ENCODE assay signal across 11 cellular contexts in the genomic region with DNA sequence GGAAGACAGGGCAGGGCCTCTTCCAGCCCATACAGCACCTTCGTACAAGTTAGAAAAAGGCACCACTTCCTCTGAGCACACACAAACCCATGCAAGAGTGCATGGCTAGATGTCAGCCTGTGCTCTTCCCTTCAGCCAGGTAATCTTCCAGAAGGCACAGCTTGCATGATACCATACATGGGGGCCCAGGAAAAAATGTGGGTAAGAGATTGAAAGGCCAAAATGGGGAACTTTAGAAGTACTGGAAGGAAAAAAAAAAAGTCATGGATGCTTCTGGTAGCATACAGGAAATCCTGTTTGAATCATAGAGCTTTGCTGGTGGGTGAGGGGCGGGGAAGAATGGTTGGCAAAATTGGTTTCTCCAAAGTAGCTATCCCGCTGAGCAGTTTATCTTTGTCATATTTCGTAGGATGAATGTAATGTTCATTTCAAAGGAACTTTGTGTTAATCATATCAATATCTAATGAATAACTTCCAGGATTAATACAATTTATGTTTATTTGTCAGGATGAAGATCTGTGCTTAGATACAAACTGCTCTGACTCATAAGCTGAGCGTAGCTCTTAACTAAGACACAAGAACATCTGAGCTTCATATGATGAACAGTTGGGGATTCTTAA.
DNase-seq lines count a peak whose midpoint lies in the region; ATAC-seq and TF ChIP-seq lines count a peak whose summit lies in the region.
"Had no signal": no experiment of that assay in that cellular context is flagged by ENCODE, and none has a peak within 500 bp of the region (broad histone marks: within the 10 kb centered on the region; RNA-seq: fewer than 3 reads in every experiment).

No MANE protein-coding gene starts in this region.

- H4K8ac ChIP-seq in mesendoderm (ENCODE audit: low read depth, low read length) = no peak overlapping the region

- peak overlapping the region; percentile 89 for H3K27ac Mint-ChIP-seq in T-helper 2 cell treated with Interferon-gamma antibody and Interleukin-4, amounts not matched to agents 5 μg/mL and 100 μg/mL, for 36 hours

- H3K4me1 ChIP-seq in mesendoderm (ENCODE audit: control insufficient read depth, low read depth, low read length) = peaks cover 3% of the 10 kb centered on the region
- H3K4me1 ChIP-seq: Caco-2 had no signal

- H3K27me3 Mint-ChIP-seq in T-helper 2 cell treated with Interferon-gamma antibody and Interleukin-4, amounts not matched to agents 5 μg/mL and 100 μg/mL, for 36 hours (ENCODE audit: low read depth) = no peaks in the 10 kb centered on the region

- no peak for TF ChIP-seq CTCF in fibroblast of pulmonary artery (IDR thresholded peaks at IDR 0.05; ENCODE audit: low read length, missing control alignments)

- no peaks in the 10 kb centered on the region for H3K27me3 ChIP-seq in mesendoderm (ENCODE audit: insufficient read depth, low read length, poor library complexity)

- H3K36me3 Mint-ChIP-seq in T-helper 2 cell treated with Interferon-gamma antibody and Interleukin-4, amounts not matched to agents 5 μg/mL and 100 μg/mL, for 36 hours (ENCODE audit: low read depth) = peaks cover 3% of the 10 kb centered on the region

- no peak overlapping the region for H2BK15ac ChIP-seq in mesendoderm (replicated peaks; ENCODE audit: low read depth)

- no peak overlapping the region for H3K18ac ChIP-seq in mesendoderm (ENCODE audit: low read length)

- no peak for ATAC-seq in HG03520 (IDR thresholded peaks at IDR 0.05; ENCODE audit: unreplicated experiment)
- no peak for ATAC-seq in HG02870 (IDR thresholded peaks at IDR 0.05; ENCODE audit: unreplicated experiment)
- ATAC-seq in HG03378 (IDR thresholded peaks at IDR 0.05; ENCODE audit: unreplicated experiment) = no peak

- H2BK120ac ChIP-seq in mesendoderm (ENCODE audit: low read depth, low read length) = no peak overlapping the region

- no peak overlapping the region for H3K56ac ChIP-seq in mesendoderm (ENCODE audit: low read length)

- no peak overlapping the region for H4K5ac ChIP-seq in mesendoderm (ENCODE audit: low read length)

- H3K4ac ChIP-seq in mesendoderm (ENCODE audit: low read depth, low read length) = no peak overlapping the region

- no peak overlapping the region for H3K27ac ChIP-seq in mesendoderm (ENCODE audit: low read depth, low read length)

- H3K4me2 ChIP-seq in mesendoderm (ENCODE audit: low read length) = no peak overlapping the region

- H3K23ac ChIP-seq in mesendoderm (ENCODE audit: low read length) = no peak overlapping the region

- H3K79me1 ChIP-seq in mesendoderm (ENCODE audit: low read length) = no peaks in the 10 kb centered on the region

- no peak overlapping the region for H2AK5ac ChIP-seq in mesendoderm (ENCODE audit: low read length)

- peaks cover 9% of the 10 kb centered on the region for H3K9me3 Mint-ChIP-seq in T-helper 2 cell treated with Interferon-gamma antibody and Interleukin-4, amounts not matched to agents 5 μg/mL and 100 μg/mL, for 36 hours

- WGBS in mesendoderm (ENCODE audit: extremely low coverage, insufficient coverage, low lambda C conversion rate) = no CpG with 5 or more reads among the region's 5 CpGs

- H3K4me3 ChIP-seq in fibroblast of pulmonary artery (replicated peaks; ENCODE audit: low read depth, low read length) (no peak overlapping the region), mesendoderm (ENCODE audit: low read length) (no peak overlapping the region)

- no peak overlapping the region for H3K9ac ChIP-seq in mesendoderm (ENCODE audit: low read length)

- DNase-seq in stimulated activated CD4-positive, alpha-beta T cell treated with anti-CD3 and anti-CD28 coated beads, Interleukin-4, amount 100 ng/mL, for 1 hour = peak; percentile 7
- DNase-seq in stimulated activated CD4-positive, alpha-beta T cell treated with anti-CD3 and anti-CD28 coated beads, Interleukin-4, amount 100 ng/mL, for 4 hours = no peak
- no peak for DNase-seq in T-helper 2 cell treated with Interferon-gamma antibody and Interleukin-4, amounts not matched to agents 5 μg/mL and 100 μg/mL, for 36 hours (ENCODE audit: low spot score)
- DNase-seq in fibroblast of pulmonary artery (ENCODE audit: low read depth) (peak; percentile 18), mesendoderm (no peak)
- DNase-seq: activated CD8-positive, alpha-beta memory T cell treated with anti-CD3 and anti-CD28 coated beads, Interleukin-2, amount 50 U/mL, for 4 hours; Caco-2; NCI-H69 had no signal

- no peaks in the 10 kb centered on the region for H3K79me2 ChIP-seq in mesendoderm (ENCODE audit: control insufficient read depth, insufficient read depth, low read length)

- no peaks in the 10 kb centered on the region for H3K36me3 ChIP-seq in mesendoderm (ENCODE audit: control insufficient read depth, insufficient read depth, low read length)

- H3K4me1 Mint-ChIP-seq in T-helper 2 cell treated with Interferon-gamma antibody and Interleukin-4, amounts not matched to agents 5 μg/mL and 100 μg/mL, for 36 hours (ENCODE audit: low read depth) = peaks cover 35% of the 10 kb centered on the region

- H3K4me3 Mint-ChIP-seq in T-helper 2 cell treated with Interferon-gamma antibody and Interleukin-4, amounts not matched to agents 5 μg/mL and 100 μg/mL, for 36 hours = peak overlapping the region; percentile 25

- H2BK5ac ChIP-seq in mesendoderm (ENCODE audit: low read length) = no peak overlapping the region

Comparison
In these comparisons a context has a peak if more than half of its experiments do, and no peak if none do; other contexts are left out.
1. DNase-seq: peak in stimulated activated CD4-positive, alpha-beta T cell treated with anti-CD3 and anti-CD28 coated beads, Interleukin-4, amount 100 ng/mL, for 1 hour (single experiment) and fibroblast of pulmonary artery (single experiment); none in stimulated activated CD4-positive, alpha-beta T cell treated with anti-CD3 and anti-CD28 coated beads, Interleukin-4, amount 100 ng/mL, for 4 hours (0 of 2), T-helper 2 cell treated with Interferon-gamma antibody and Interleukin-4, amounts not matched to agents 5 μg/mL and 100 μg/mL, for 36 hours (single experiment) and mesendoderm (single experiment).